In the genomic region with DNA sequence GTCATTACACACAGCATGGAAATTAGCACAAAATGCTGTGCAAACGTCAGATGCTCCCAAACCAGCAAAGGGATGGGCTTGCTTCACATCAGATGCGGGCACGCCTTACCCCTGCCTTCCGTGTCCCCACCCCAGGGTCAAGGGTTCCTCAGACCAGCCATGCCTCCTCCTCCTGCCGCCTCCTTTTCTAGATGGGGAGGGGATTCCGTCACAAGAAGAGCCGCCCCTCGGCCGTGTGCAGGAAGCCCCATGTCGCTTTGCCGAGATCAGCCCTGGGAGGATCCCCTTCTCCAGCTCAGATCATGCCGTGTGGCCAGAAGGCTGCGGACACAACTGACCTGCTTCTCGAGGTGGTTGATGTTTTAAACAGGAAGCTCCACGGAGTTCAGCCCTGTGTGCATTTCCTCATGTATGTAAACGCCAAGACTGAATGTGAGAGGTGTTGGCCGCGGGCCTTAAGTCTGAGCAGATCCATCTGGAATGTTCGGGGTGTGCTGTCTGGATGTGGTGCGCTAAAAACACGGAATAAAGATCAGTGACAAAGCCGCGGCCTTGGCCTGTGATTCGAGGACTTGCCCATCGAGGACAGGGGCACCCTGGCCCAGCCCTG, we compare ENCODE assay signal across 19 cellular contexts.
DNase-seq lines count a peak whose midpoint lies in the region; ATAC-seq and TF ChIP-seq lines count a peak whose summit lies in the region.
"Had no signal": no experiment of that assay in that cellular context is flagged by ENCODE, and none has a peak within 500 bp of the region (broad histone marks: within the 10 kb centered on the region; RNA-seq: fewer than 3 reads in every experiment).

No MANE protein-coding gene starts in this region.

- H3K36me3 ChIP-seq in lower lobe of right lung = peaks cover 7% of the 10 kb centered on the region
- H3K36me3 ChIP-seq in upper lobe of left lung = peaks cover 0 to 21% (median 5%) of the 10 kb centered on the region in 4 donors
- H3K36me3 ChIP-seq: SJSA1 had no signal

- peaks cover 13% of the 10 kb centered on the region for H3K4me1 ChIP-seq in lower lobe of right lung
- H3K4me1 ChIP-seq in upper lobe of left lung = peaks cover 3 to 16% (median 8%) of the 10 kb centered on the region in 4 donors
- H3K4me1 ChIP-seq: SJSA1 had no signal

- no peak overlapping the region for H3K4me3 ChIP-seq in fibroblast of pulmonary artery (replicated peaks; ENCODE audit: low read depth, low read length)
- H3K4me3 ChIP-seq in lower lobe of right lung = peak overlapping the region; percentile 3
- H3K4me3 ChIP-seq in upper lobe of left lung = no peak overlapping the region
- H3K4me3 ChIP-seq: hepatocyte, SJSA1 had no signal

- peak; percentile 52 for DNase-seq in activated effector memory CD4-positive, alpha-beta T cell treated with anti-CD3 and anti-CD28 coated beads, Interleukin-2, amount 50 U/mL, for 16 hours
- DNase-seq in activated effector memory CD4-positive, alpha-beta T cell treated with Interleukin-2 at 50 U/mL for 16 hours = no peak
- DNase-seq in fibroblast of pulmonary artery (ENCODE audit: low read depth) (peak; percentile 84), lower lobe of right lung (no peak), upper lobe of left lung (peak in 1 of 2 donors; percentile 22), NCI-H128 (lab: John Stamatoyannopoulos, UW; ENCODE audit: unreplicated experiment) (no peak), NCI-H1105 (lab: John Stamatoyannopoulos, UW) (no peak)
- DNase-seq: activated CD4-positive, alpha-beta T cell treated with anti-CD3 and anti-CD28 coated beads, Interleukin-2, amount 10 ng/mL, durations not matched to agents 7 days and 5 days; amniotic stem cell; CD8-positive, alpha-beta T cell; DMS79 treated with DMSO at 0.1 percent for 48 hours; naive B cell; NCI-H187 treated with DMSO at 0.1 percent for 48 hours; NCI-H524; stimulated activated CD4-positive, alpha-beta T cell treated with anti-CD3 and anti-CD28 coated beads, Interleukin-2, amount 100 ng/mL, for 24 hours; T-helper 9 cell had no signal

- H3K27me3 ChIP-seq in lower lobe of right lung (ENCODE audit: low read depth) (no peaks in the 10 kb centered on the region), upper lobe of left lung (no peaks in the 10 kb centered on the region)
- H3K27me3 ChIP-seq: hepatocyte, SJSA1 had no signal

- ATAC-seq in lower lobe of right lung (peak in 1 of 2 donors; percentile 22), upper lobe of left lung (ENCODE audit: low FRiP score in 2 of 2) (peak in 1 of 2 donors; percentile 9), HG03175 (IDR thresholded peaks at IDR 0.05; ENCODE audit: unreplicated experiment) (no peak)
- ATAC-seq: CD8-positive, alpha-beta T cell had no signal

- intact Hi-C loops in lower lobe of right lung (cut with DNase I) = no loop called here

- TF ChIP-seq CTCF in fibroblast of pulmonary artery (IDR thresholded peaks at IDR 0.05; ENCODE audit: low read length, missing control alignments) (no peak), lower lobe of right lung (IDR thresholded peaks at IDR 0.05) (no peak), upper lobe of left lung (IDR thresholded peaks at IDR 0.05) (no peak)

- H3K27ac ChIP-seq in lower lobe of right lung (no peak overlapping the region), upper lobe of left lung (peak overlapping the region; percentile 27 to 35 (median 30))
- H3K27ac ChIP-seq: hepatocyte, SJSA1 had no signal

- TF ChIP-seq EP300 in upper lobe of left lung (IDR thresholded peaks at IDR 0.05) = no peak

- no peak for TF ChIP-seq POLR2A in upper lobe of left lung (IDR thresholded peaks at IDR 0.05)

- 74 to 90% methylated on average over 19 to 25 of the region's 25 CpGs for WGBS in upper lobe of left lung, 2 donors

- no peaks in the 10 kb centered on the region for H3K9me3 ChIP-seq in lower lobe of right lung
- H3K9me3 ChIP-seq in upper lobe of left lung = no peaks in the 10 kb centered on the region
- H3K9me3 ChIP-seq: SJSA1 had no signal

Comparison
In these comparisons a context has a peak if more than half of its experiments do, and no peak if none do; other contexts are left out.
1. DNase-seq: peak in activated effector memory CD4-positive, alpha-beta T cell treated with anti-CD3 and anti-CD28 coated beads, Interleukin-2, amount 50 U/mL, for 16 hours (single experiment) and fibroblast of pulmonary artery (single experiment); none in activated effector memory CD4-positive, alpha-beta T cell treated with Interleukin-2 at 50 U/mL for 16 hours (single experiment), lower lobe of right lung (single experiment), NCI-H128 (single experiment) and NCI-H1105 (single experiment).